In the genomic region with DNA sequence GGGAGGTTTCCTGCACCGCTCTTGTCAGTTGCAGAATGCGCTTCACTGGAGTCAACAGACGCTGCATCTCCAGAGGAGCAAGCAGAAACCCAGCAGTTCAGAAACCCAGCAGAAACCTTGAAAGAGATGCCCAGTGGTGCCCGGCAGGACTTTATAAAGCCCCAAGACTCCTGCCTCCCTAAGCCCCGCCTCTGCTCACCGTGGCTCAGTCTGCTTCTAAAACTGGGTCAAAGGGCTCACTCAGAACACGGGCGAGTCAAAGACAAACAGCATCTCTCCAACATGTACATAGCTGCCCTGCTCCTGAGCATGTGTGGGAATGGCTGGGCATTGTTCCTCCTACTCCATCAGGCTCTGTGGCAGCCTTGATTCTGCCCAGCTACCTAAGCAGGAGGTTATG, we compare ENCODE assay signal across 16 cellular contexts. TPM values are rescaled to one million over a fixed set of nuclear protein-coding genes. Genes with fewer than 3 reads are reported as not detected.
DNase-seq lines count a peak whose midpoint lies in the region; ATAC-seq and TF ChIP-seq lines count a peak whose summit lies in the region.
"Had no signal": no experiment of that assay in that cellular context is flagged by ENCODE, and none has a peak within 500 bp of the region (broad histone marks: within the 10 kb centered on the region; RNA-seq: fewer than 3 reads in every experiment).

TSS of gene HMGCS2 (minus strand) at position 128 of the 400 bp plus-strand sequence. CDS start at position 67, 61 bp downstream.

- TF ChIP-seq CTCF in progenitor cell of endocrine pancreas (IDR thresholded peaks at IDR 0.05; ENCODE audit: unreplicated experiment) (no peak), vagina (IDR thresholded peaks at IDR 0.05) (no peak)

- TF ChIP-seq POLR2A in vagina (IDR thresholded peaks at IDR 0.05), result no peak

- peaks cover 9% of the 10 kb centered on the region for H3K4me1 ChIP-seq in vagina
- H3K4me1 ChIP-seq: uterus had no signal

- no peaks in the 10 kb centered on the region for H3K27me3 ChIP-seq in vagina
- H3K27me3 ChIP-seq: neutrophil, uterus had no signal

- H3K9me3 Mint-ChIP-seq in progenitor cell of endocrine pancreas (ENCODE audit: low read depth), result no peaks in the 10 kb centered on the region
- H3K9me3 Mint-ChIP-seq: T-cell had no signal

- no peak within 1 kb of the TSS for H3K4me3 ChIP-seq in vagina
- H3K4me3 ChIP-seq: A549, uterus had no signal

- no peaks in the 10 kb centered on the region for H3K27me3 Mint-ChIP-seq in progenitor cell of endocrine pancreas

- ATAC-seq in Right ventricle myocardium inferior, result peak; percentile 72
- peak; percentile 76 for ATAC-seq in left colon
- ATAC-seq in SK-N-SH treated with all-trans-retinoic acid at 6 μM for 48 hours, result no peak
- ATAC-seq: A549, T-cell had no signal

- H3K27ac ChIP-seq in vagina, result no peak within 1 kb of the TSS
- H3K27ac ChIP-seq: A549, neutrophil, RWPE1, uterus had no signal

- intact Hi-C loops in Right ventricle myocardium inferior (cut with DNase I), result no loop called here
- intact Hi-C loops in cardiac septum (cut with DNase I), result no loop called here
- intact Hi-C loops in left colon (cut with DNase I, micrococcal nuclease), result no loop called here
- intact Hi-C loops in vagina (cut with DNase I), result no loop called here

- peak within 1 kb of the TSS; percentile 77 for H3K27ac Mint-ChIP-seq in progenitor cell of endocrine pancreas
- H3K27ac Mint-ChIP-seq: T-cell had no signal

- peaks cover 9% of the 10 kb centered on the region for H3K36me3 Mint-ChIP-seq in progenitor cell of endocrine pancreas (ENCODE audit: insufficient read depth)
- H3K36me3 Mint-ChIP-seq: T-cell had no signal

- DNase-seq in Right ventricle myocardium inferior (ENCODE audit: missing footprints) (no peak), cardiac septum (ENCODE audit: low spot score) (no peak), left colon (peak; percentile 84 to 88), progenitor cell of endocrine pancreas (ENCODE audit: low spot score, unreplicated experiment) (no peak), vagina (ENCODE audit: extremely low spot score in 2 of 2) (no peak), NCI-H1105 treated with DMSO at 0.1 percent for 48 hours (lab: John Stamatoyannopoulos, UW) (no peak), NCI-H2171 treated with DMSO at 0.1 percent for 48 hours (lab: John Stamatoyannopoulos, UW) (no peak)
- DNase-seq: activated effector memory CD4-positive, alpha-beta T cell treated with Interleukin-2 at 50 U/mL for 16 hours; foreskin melanocyte; T-cell; uterus had no signal

- H3K4me1 Mint-ChIP-seq in progenitor cell of endocrine pancreas (ENCODE audit: low read depth), result peaks cover 33% of the 10 kb centered on the region
- H3K4me1 Mint-ChIP-seq: T-cell had no signal

- no peaks in the 10 kb centered on the region for H3K9me3 ChIP-seq in vagina
- H3K9me3 ChIP-seq: A549, neutrophil, uterus had no signal

- peak within 1 kb of the TSS; percentile 73 for H3K4me3 Mint-ChIP-seq in progenitor cell of endocrine pancreas (ENCODE audit: low read depth)
- H3K4me3 Mint-ChIP-seq: T-cell had no signal

- no peaks in the 10 kb centered on the region for H3K36me3 ChIP-seq in vagina
- H3K36me3 ChIP-seq: neutrophil, uterus had no signal

TF ChIP-seq in SK-N-SH treated with all-trans-retinoic acid at 6 μM for 48 hours, 23 proteins besides CTCF, POLR2A, EP300 and RAD21:
- TF ChIP-seq ZC3H10 (CRISPR knock-in tag; IDR thresholded peaks at IDR 0.05), result no peak
- TF ChIP-seq, protein P1, sequence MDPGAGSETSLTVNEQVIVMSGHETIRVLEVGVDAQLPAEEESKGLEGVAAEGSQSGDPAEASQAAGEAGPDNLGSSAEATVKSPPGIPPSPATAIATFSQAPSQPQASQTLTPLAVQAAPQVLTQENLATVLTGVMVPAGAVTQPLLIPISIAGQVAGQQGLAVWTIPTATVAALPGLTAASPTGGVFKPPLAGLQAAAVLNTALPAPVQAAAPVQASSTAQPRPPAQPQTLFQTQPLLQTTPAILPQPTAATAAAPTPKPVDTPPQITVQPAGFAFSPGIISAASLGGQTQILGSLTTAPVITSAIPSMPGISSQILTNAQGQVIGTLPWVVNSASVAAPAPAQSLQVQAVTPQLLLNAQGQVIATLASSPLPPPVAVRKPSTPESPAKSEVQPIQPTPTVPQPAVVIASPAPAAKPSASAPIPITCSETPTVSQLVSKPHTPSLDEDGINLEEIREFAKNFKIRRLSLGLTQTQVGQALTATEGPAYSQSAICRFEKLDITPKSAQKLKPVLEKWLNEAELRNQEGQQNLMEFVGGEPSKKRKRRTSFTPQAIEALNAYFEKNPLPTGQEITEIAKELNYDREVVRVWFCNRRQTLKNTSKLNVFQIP (CRISPR knock-in tag; IDR thresholded peaks at IDR 0.05; ENCODE audit: borderline replicate concordance, low read depth), result no peak

RNA-seq across cellular contexts. Expression of gene HMGCS2, which starts in this region (rescaled TPM):
- total RNA-seq in Right ventricle myocardium inferior (161 TPM), cardiac septum (0.38 TPM), left colon (100 to 1,000 TPM; 583 to 627 TPM), progenitor cell of endocrine pancreas (105 and 112 TPM in 2 replicates), vagina (22.8 TPM)
- total RNA-seq: activated CD8-positive, alpha-beta memory T cell treated with anti-CD3 and anti-CD28 coated beads for 36 hours had no signal

Comparison
In these comparisons a context has a peak if more than half of its experiments do, and no peak if none do; other contexts are left out.
1. RNA of gene HMGCS2 (total RNA-seq): 583 to 627 TPM in left colon, 161 TPM in Right ventricle myocardium inferior (single experiment), 105 to 112 TPM in progenitor cell of endocrine pancreas and 22.8 TPM in vagina (single experiment); 0.38 TPM in cardiac septum (single experiment); every median in the first group is over 10 times any median in the second.
2. DNase-seq: peak in left colon (2 of 2); none in Right ventricle myocardium inferior (single experiment), cardiac septum (single experiment), progenitor cell of endocrine pancreas (single experiment), vagina (0 of 2), NCI-H1105 treated with DMSO at 0.1 percent for 48 hours (single experiment) and NCI-H2171 treated with DMSO at 0.1 percent for 48 hours (single experiment).